34 cellular contexts compared by ENCODE assay signal in genomic region chr18:49344825-49345224, GRCh38.
"Had no signal": no experiment of that assay in that cellular context is flagged by ENCODE, and none has a peak within 500 bp of the region (broad histone marks: within the 10 kb centered on the region; RNA-seq: fewer than 3 reads in every experiment).

No MANE protein-coding gene starts in this region.

- H3K27me3 ChIP-seq: adrenal gland, ascending aorta, body of pancreas, brain microvascular endothelial cell, breast epithelium, cardiac muscle cell had no signal

- H3K4me1 ChIP-seq: adrenal gland, ascending aorta, breast epithelium had no signal

- FAIRE-seq: astrocyte, bronchial epithelial cell had no signal

- H3K9me3 ChIP-seq: adrenal gland, ascending aorta, body of pancreas, breast epithelium had no signal

- H3K4me3 ChIP-seq: adrenal gland, ascending aorta, body of pancreas, breast epithelium, cardiac muscle cell had no signal

- ATAC-seq: activated naive CD4-positive, alpha-beta T cell treated with anti-CD3 and anti-CD28 coated beads, Interleukin-2, amount 50 U/mL, for 72 hours; activated naive CD8-positive, alpha-beta T cell treated with anti-CD3 and anti-CD28 coated beads, Interleukin-2, amount 50 U/mL, for 24 hours; activated T-cell treated with anti-CD3 and anti-CD28 coated beads, Interleukin-2, amount 50 U/mL, for 4 hours; activated T-cell treated with anti-CD3 and anti-CD28 coated beads, Interleukin-2, amount 50 U/mL, for 72 hours; activated T-helper 17 cell treated with anti-CD3 and anti-CD28 coated beads, Interleukin-2, amount 50 U/mL, for 72 hours; body of pancreas had no signal

- H3K36me3 ChIP-seq: adrenal gland, ascending aorta, brain microvascular endothelial cell, breast epithelium, cardiac muscle cell had no signal

- DNase-seq: activated effector memory CD4-positive, alpha-beta T cell treated with anti-CD3 and anti-CD28 coated beads, Interleukin-2, amount 50 U/mL, for 16 hours; activated effector memory CD4-positive, alpha-beta T cell treated with Interleukin-2 at 50 U/mL for 16 hours; activated gamma-delta T cell; activated gamma-delta T cell treated with Interleukin-2 at 50 U/mL for 16 hours; activated naive CD4-positive, alpha-beta T cell; activated naive CD4-positive, alpha-beta T cell treated with anti-CD3 and anti-CD28 coated beads for 36 hours; activated naive CD4-positive, alpha-beta T cell treated with anti-CD3 and anti-CD28 coated beads, Interleukin-2, amount 10 ng/mL, durations not matched to agents 7 days and 5 days; activated naive CD4-positive, alpha-beta T cell treated with anti-CD3 and anti-CD28 coated beads, Interleukin-2, amount 50 U/mL, for 16 hours; activated naive CD4-positive, alpha-beta T cell treated with Interleukin-2 at 50 U/mL for 16 hours; activated naive CD8-positive, alpha-beta T cell treated with anti-CD3 and anti-CD28 coated beads for 36 hours; activated naive CD8-positive, alpha-beta T cell treated with anti-CD3 and anti-CD28 coated beads, Interleukin-2, amount 10 ng/mL, durations not matched to agents 7 days and 5 days; activated naive CD8-positive, alpha-beta T cell treated with anti-CD3 and anti-CD28 coated beads, Interleukin-2, amount 50 U/mL, for 24 hours; activated T-cell treated with anti-CD3 and anti-CD28 coated beads, Interleukin-2, amount 50 U/mL, for 1 hour; activated T-cell treated with anti-CD3 and anti-CD28 coated beads, Interleukin-2, amount 50 U/mL, for 24 hours; activated T-cell treated with anti-CD3 and anti-CD28 coated beads, Interleukin-2, amount 50 U/mL, for 4 hours; activated T-cell treated with anti-CD3 and anti-CD28 coated beads, Interleukin-2, amount 50 U/mL, for 48 hours; activated T-cell treated with anti-CD3 and anti-CD28 coated beads, Interleukin-2, amount 50 U/mL, for 72 hours; adrenal gland; amniotic stem cell; amygdala; anterior cingulate cortex; aorta; body of pancreas; brain microvascular endothelial cell; caudate nucleus; central memory CD4-positive, alpha-beta T cell; cerebellar nuclear complex had no signal

- H3K27ac ChIP-seq: adrenal gland, ascending aorta, body of pancreas, brain microvascular endothelial cell, breast epithelium, cardiac muscle cell had no signal
